ENCODE assay signal across 8 cellular contexts in the genomic region with DNA sequence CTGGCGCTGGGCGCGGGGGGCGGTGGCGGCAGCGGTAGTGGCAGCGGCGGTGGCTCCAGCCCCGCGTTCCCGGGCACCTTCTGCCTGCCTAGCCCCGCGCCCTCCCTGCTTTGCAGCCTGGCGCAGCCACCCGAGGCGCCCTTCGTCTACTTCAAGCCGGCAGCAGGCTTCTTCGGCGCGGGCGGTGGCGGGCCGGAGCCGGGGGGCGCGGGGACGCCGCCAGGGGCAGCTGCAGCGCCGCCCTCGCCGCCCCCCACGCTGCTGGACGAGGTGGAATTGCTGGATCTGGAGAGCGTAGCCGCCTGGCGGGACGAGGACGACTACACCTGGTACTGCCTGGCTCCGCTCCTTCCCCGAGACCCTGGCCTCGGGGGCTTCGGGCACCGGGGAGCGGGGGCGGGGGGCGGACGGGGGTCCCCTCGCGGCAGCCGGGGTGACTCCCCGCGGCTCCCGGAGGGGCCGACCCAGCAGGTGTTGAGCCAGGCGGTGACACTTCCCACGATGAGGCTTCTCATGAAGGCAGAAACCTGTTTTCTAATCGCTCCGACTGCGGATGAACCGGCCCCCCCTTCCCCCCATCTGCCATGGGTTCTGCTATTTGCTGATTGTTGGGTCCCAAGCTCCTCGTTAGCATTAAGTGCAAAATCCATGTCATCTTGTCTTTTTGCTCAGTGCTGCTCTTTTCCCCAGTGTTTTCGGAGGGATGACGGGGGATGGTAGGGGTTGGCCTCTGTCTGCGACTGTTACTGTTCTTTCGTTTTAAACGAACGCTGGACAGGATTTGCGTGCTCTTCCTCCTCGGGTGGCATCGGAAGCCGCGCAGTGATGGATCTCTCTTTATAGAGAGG. TPM values are rescaled to one million over a fixed set of nuclear protein-coding genes. Genes with fewer than 3 reads are reported as not detected.
DNase-seq lines count a peak whose midpoint lies in the region; ATAC-seq, FAIRE-seq and TF ChIP-seq lines count a peak whose summit lies in the region.

No MANE protein-coding gene starts in this region.

- no peak for FAIRE-seq in A549 (lab: Jason Lieb, UNC)

- H3K4me1 ChIP-seq in A549, result peaks cover 10% of the 10 kb centered on the region; the same call in 1 of the 3 replicates

- no peak for TF ChIP-seq EP300 in A549 (IDR thresholded peaks at IDR 0.05)

- TF ChIP-seq CTCF in A549 (IDR thresholded peaks at IDR 0.05), result no peak
- no peak for TF ChIP-seq CTCF in fibroblast of mammary gland (conservative IDR thresholded peaks at IDR 0.05; ENCODE audit: control insufficient read depth, insufficient read depth, low read depth, low read length)

- H3K27me3 Mint-ChIP-seq in activated T-cell treated with anti-CD3 and anti-CD28 coated beads, Interleukin-2, amount 50 U/mL, for 4 hours (ENCODE audit: low read depth), result no peaks in the 10 kb centered on the region
- H3K27me3 Mint-ChIP-seq in naive thymus-derived CD8-positive, alpha-beta T cell, result no peaks in the 10 kb centered on the region

- H3K36me3 Mint-ChIP-seq in activated T-cell treated with anti-CD3 and anti-CD28 coated beads, Interleukin-2, amount 50 U/mL, for 4 hours (ENCODE audit: insufficient read depth), result no peaks in the 10 kb centered on the region
- H3K36me3 Mint-ChIP-seq in naive thymus-derived CD8-positive, alpha-beta T cell, result peaks cover 0 to 4% (median 3%) of the 10 kb centered on the region in 3 donors

- 0% methylated on average over 16 of the region's 74 CpGs for WGBS in A549 (ENCODE audit: missing lambda C conversion rate)

- peaks cover 40% of the 10 kb centered on the region for H3K4me1 Mint-ChIP-seq in activated T-cell treated with anti-CD3 and anti-CD28 coated beads, Interleukin-2, amount 50 U/mL, for 4 hours (ENCODE audit: low read depth)
- H3K4me1 Mint-ChIP-seq in naive thymus-derived CD8-positive, alpha-beta T cell, result peaks cover 10 to 61% (median 48%) of the 10 kb centered on the region in 4 donors

- TF ChIP-seq RAD21 in A549 (conservative IDR thresholded peaks at IDR 0.05 in 1 of 2, IDR thresholded peaks at IDR 0.05 in 1 of 2), result no peak

- no peaks in the 10 kb centered on the region for H3K9me3 ChIP-seq in A549

- peak; percentile 54 to 64; a peak in 5 of 6 replicates for ATAC-seq in A549
- ATAC-seq in GM18520 (IDR thresholded peaks at IDR 0.05; ENCODE audit: unreplicated experiment), result peak; percentile 14
- peak; percentile 23 for ATAC-seq in HG03064 (IDR thresholded peaks at IDR 0.05; ENCODE audit: low read depth, unreplicated experiment)
- peak; percentile 45 to 51 for ATAC-seq in activated T-cell treated with anti-CD3 and anti-CD28 coated beads, Interleukin-2, amount 50 U/mL, for 4 hours
- peak; percentile 35 to 46 for ATAC-seq in naive thymus-derived CD8-positive, alpha-beta T cell

- H3K4me3 ChIP-seq in A549 (peak overlapping the region; percentile 85), fibroblast of mammary gland (ENCODE audit: control insufficient read depth, low read depth, low read length) (peak overlapping the region; percentile 11)

- peak overlapping the region; percentile 96 for H3K4me3 Mint-ChIP-seq in activated T-cell treated with anti-CD3 and anti-CD28 coated beads, Interleukin-2, amount 50 U/mL, for 4 hours
- H3K4me3 Mint-ChIP-seq in naive thymus-derived CD8-positive, alpha-beta T cell, result peak overlapping the region; percentile 92 to 100 (median 98)

- H3K27ac ChIP-seq in A549 (peak overlapping the region in 1 of 2 experiments; percentile 74; a peak in 3 of 6 replicates), substantia nigra (ENCODE audit: low read depth, low read length, poor library complexity, severe bottlenecking) (peak overlapping the region; percentile 90)

- DNase-seq in A549 (ENCODE audit: low read depth in 1 of 2, low spot score in 1 of 2), result no peak
- peak; percentile 52 for DNase-seq in NCI-H82 treated with DMSO at 0.1 percent for 48 hours (lab: John Stamatoyannopoulos, UW; ENCODE audit: unreplicated experiment)
- peak; percentile 33 for DNase-seq in activated T-cell treated with anti-CD3 and anti-CD28 coated beads, Interleukin-2, amount 50 U/mL, for 4 hours
- DNase-seq in fibroblast of mammary gland (ENCODE audit: low read depth), result no peak
- peak; percentile 35 to 72 (median 54) for DNase-seq in naive thymus-derived CD8-positive, alpha-beta T cell
- peak in 36 of 49 donors; percentile 5 to 76 (median 40) for DNase-seq in substantia nigra (lab: John Stamatoyannopoulos, UW)

- no peak for TF ChIP-seq POLR2A in A549 (IDR thresholded peaks at IDR 0.05; ENCODE audit: low read length)

- peak overlapping the region; percentile 85 to 98 (median 94) for H3K27ac Mint-ChIP-seq in naive thymus-derived CD8-positive, alpha-beta T cell

- no peaks in the 10 kb centered on the region for H3K9me3 Mint-ChIP-seq in activated T-cell treated with anti-CD3 and anti-CD28 coated beads, Interleukin-2, amount 50 U/mL, for 4 hours
- H3K9me3 Mint-ChIP-seq in naive thymus-derived CD8-positive, alpha-beta T cell, result no peaks in the 10 kb centered on the region

- CTCF ChIA-PET in A549 (lab: Yijun Ruan, JAX), result no interaction called here

- peak overlapping the region; percentile 97 for H3K4me2 ChIP-seq in A549

- POLR2A ChIA-PET in A549 (lab: Yijun Ruan, JAX), result no interaction called here
- POLR2A ChIA-PET in naive thymus-derived CD8-positive, alpha-beta T cell (lab: Charles Lee), result interaction anchor here (0.5 to 3.1 kb wide), 5 partner anchors 17 to 672 kb away, joined by 3 to 16 read pairs (median 4); a partner anchor contains a TSS

TF ChIP-seq in A549, 52 proteins besides CTCF, POLR2A, EP300 and RAD21:
- no peak for TF ChIP-seq HDAC2 (IDR thresholded peaks at IDR 0.05)
- TF ChIP-seq CBX8 (IDR thresholded peaks at IDR 0.05), result peak; percentile 85; the same call in 1 of the 2 replicates
- TF ChIP-seq RCOR1 (IDR thresholded peaks at IDR 0.05; ENCODE audit: low read depth, low read length), result no peak
- TF ChIP-seq, protein P1, sequence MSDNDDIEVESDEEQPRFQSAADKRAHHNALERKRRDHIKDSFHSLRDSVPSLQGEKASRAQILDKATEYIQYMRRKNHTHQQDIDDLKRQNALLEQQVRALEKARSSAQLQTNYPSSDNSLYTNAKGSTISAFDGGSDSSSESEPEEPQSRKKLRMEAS (IDR thresholded peaks at IDR 0.05), result 0 out of 2 replicates have a peak, but pooled peaks have one; percentile 0
- TF ChIP-seq RNF2 (IDR thresholded peaks at IDR 0.05; ENCODE audit: borderline replicate concordance, low read depth), result peak; percentile 92; the same call in 1 of the 2 replicates
- no peak for TF ChIP-seq HEYL (CRISPR knock-in tag; IDR thresholded peaks at IDR 0.05)

RNA-seq across cellular contexts. Expression of a gene that starts 0.9 kb away (rescaled TPM):
- polyA plus RNA-seq in A549 (2011; rRNA removed) (3.6 and 4.0 TPM in 2 replicates), A549 (2017; fragmentation: RNase III; extraction: RNeasy Plus Mini Kit Qiagen cat#74134 plus additional on column Dnase treatment) (0.26 to 0.43 TPM (median 0.40 TPM) in 3 replicates)
- 0.65 and 0.80 TPM in 2 replicates for polyA plus RNA-seq in A549 (2012; cell fraction: cytosol; rRNA removed)
- polyA plus RNA-seq in A549 (2012; cell fraction: nucleus; rRNA removed), result 0.48 and 0.50 TPM in 2 replicates
- 2.1 and 3.1 TPM in 2 replicates for polyA minus RNA-seq in A549 (2011; rRNA and poly(A)+ RNA removed)
- total RNA-seq in activated T-cell treated with anti-CD3 and anti-CD28 coated beads, Interleukin-2, amount 50 U/mL, for 4 hours, result 10 to 100 TPM; 20.8 to 23.0 (median 22.0) TPM
- total RNA-seq in naive thymus-derived CD8-positive, alpha-beta T cell, result 10 to 100 TPM; 52.7 to 61.4 TPM
- polyA plus RNA-seq in naive thymus-derived CD8-positive, alpha-beta T cell, result 10 to 100 TPM; 25.8 to 51.7 (median 48.4) TPM

Comparison
In these comparisons a context has a peak if more than half of its experiments do, and no peak if none do; other contexts are left out.
1. DNase-seq: peak in NCI-H82 treated with DMSO at 0.1 percent for 48 hours (single experiment), activated T-cell treated with anti-CD3 and anti-CD28 coated beads, Interleukin-2, amount 50 U/mL, for 4 hours (single experiment), naive thymus-derived CD8-positive, alpha-beta T cell (10 of 10) and substantia nigra (36 of 49); none in A549 (0 of 2) and fibroblast of mammary gland (single experiment).
2. Peak in every context shown above with its lines, with median percentiles within 50 percentile points of each other: ATAC-seq.